ENCODE assay signal across 8 cellular contexts in genomic region chr17:16381496-16381820, GRCh38. TPM values are rescaled to one million over a fixed set of nuclear protein-coding genes. Genes with fewer than 3 reads are reported as not detected.
A peak's percentile ranks its signal among the peaks of the same experiment; 100 is the strongest.
DNase-seq lines count a peak whose midpoint lies in the region; ATAC-seq, FAIRE-seq and TF ChIP-seq lines count a peak whose summit lies in the region.

No MANE protein-coding gene starts in this region.

- TF ChIP-seq EP300 in HepG2 (IDR thresholded peaks at IDR 0.05; ENCODE audit: low read depth in 2 of 2, low read length in 2 of 2) (no peak), HepG2 (CRISPR knock-in tag; IDR thresholded peaks at IDR 0.05; ENCODE audit: borderline replicate concordance) (no peak), stomach (IDR thresholded peaks at IDR 0.05) (no peak)

- no peak for TF ChIP-seq POLR2A in HepG2 (IDR thresholded peaks at IDR 0.05; ENCODE audit: insufficient read depth in 1 of 2, low read depth in 2 of 2, low read length in 2 of 2)
- no peak for TF ChIP-seq POLR2A in stomach (IDR thresholded peaks at IDR 0.05)

- DNase-seq in HepG2 (ENCODE audit: low spot score), result no peak
- DNase-seq in stomach, result no peak
- DNase-seq in urothelium cell line (ENCODE audit: low spot score), result no peak
- no peak for DNase-seq in DMS 273 (lab: John Stamatoyannopoulos, UW; ENCODE audit: unreplicated experiment)

- H3K27ac ChIP-seq in HUES48 (ENCODE audit: low read depth, low read length) (peak overlapping the region; percentile 97), angular gyrus (ENCODE audit: low read depth, low read length) (peak overlapping the region; percentile 99), HepG2 (ENCODE audit: extremely low read length, insufficient read depth, low read length) (peak overlapping the region; percentile 92), stomach (peak overlapping the region; percentile 91 to 98 (median 95))

- peak overlapping the region; percentile 98 for H3K4me2 ChIP-seq in HepG2 (ENCODE audit: low read depth, low read length)

- H3K9me3 ChIP-seq in HUES48 (ENCODE audit: control insufficient read depth, insufficient read depth, low read length), result no peaks in the 10 kb centered on the region
- no peaks in the 10 kb centered on the region for H3K9me3 ChIP-seq in HepG2 (ENCODE audit: low read length)
- H3K9me3 ChIP-seq in stomach, result no peaks in the 10 kb centered on the region

- peak overlapping the region; percentile 93 for H3K9ac ChIP-seq in HUES48 (ENCODE audit: low read depth, low read length)
- H3K9ac ChIP-seq in HepG2 (ENCODE audit: insufficient read depth, low read depth, low read length), result peak overlapping the region; percentile 94

- POLR2A ChIA-PET in HepG2 (lab: Yijun Ruan, JAX), result interaction anchor here (0.8 to 2.5 kb wide), 32 partner anchors 15 to 660 kb away, joined by 3 to 45 read pairs (median 6); partner anchors contain the start of genes CENPV and TRPV2

- intact Hi-C loops in HepG2 (cut with micrococcal nuclease; ENCODE audit: unreplicated experiment) (no loop called here), stomach (cut with DNase I; ENCODE audit: low total_unique reads) (no loop called here)

- in situ Hi-C loops in HepG2 (cut with HindIII; ENCODE audit: extremely low pct_ligation_motif_present, low pct_unique_long_range_greater_than_20kb), result loop anchor here (5.0 kb wide), 1 partner anchor 36 kb away; the partner anchor contains the start of gene TRPV2

- no peak overlapping the region for H2AFZ ChIP-seq in HepG2 (ENCODE audit: low read length)

- H3K4me3 ChIP-seq in HUES48 (ENCODE audit: low read depth, low read length) (peak overlapping the region; percentile 95), HepG2 (replicated peaks in 1 of 3; ENCODE audit: insufficient read depth in 1 of 3, low read depth in 2 of 3, low read length in 3 of 3) (peak overlapping the region; percentile 77 to 97 (median 86)), stomach (peak overlapping the region; percentile 69 to 83 (median 72))

- CTCF ChIA-PET in HepG2 (lab: Yijun Ruan, JAX; ENCODE audit: low intra/inter-chr PET ratio, low total read pairs), result no interaction called here

- ATAC-seq in GM18907 (IDR thresholded peaks at IDR 0.05; ENCODE audit: unreplicated experiment) (peak; percentile 7), HepG2 (no peak), HG03139 (IDR thresholded peaks at IDR 0.05; ENCODE audit: unreplicated experiment) (no peak)

- H4K20me1 ChIP-seq in HepG2 (ENCODE audit: insufficient read depth, low read length), result peaks cover 21% of the 10 kb centered on the region

- no TSS peak for BruUV-seq in HepG2 (replicated peaks; lab: Mats Ljungman, UMichigan)

- no peak for TF ChIP-seq CTCF in HepG2 (CRISPR knock-in tag; IDR thresholded peaks at IDR 0.05)
- no peak for TF ChIP-seq CTCF in stomach (IDR thresholded peaks at IDR 0.05)

- no peak for FAIRE-seq in HepG2 (lab: Jason Lieb, UNC)
- no peak for FAIRE-seq in urothelium cell line (lab: Jason Lieb, UNC)

- H3K36me3 ChIP-seq in HUES48 (ENCODE audit: control insufficient read depth, insufficient read depth, low read length), result peaks cover 22% of the 10 kb centered on the region
- peaks cover 7 to 11% of the 10 kb centered on the region in 2 experiments; a peak in 3 of 5 replicates for H3K36me3 ChIP-seq in HepG2 (replicated peaks in 1 of 2; ENCODE audit: control insufficient read depth in 1 of 2, insufficient read depth in 2 of 2, low read length in 2 of 2)
- peaks cover 10 to 26% (median 21%) of the 10 kb centered on the region in 4 donors for H3K36me3 ChIP-seq in stomach

- H3K27me3 ChIP-seq in HUES48 (ENCODE audit: control insufficient read depth, insufficient read depth, low read length) (no peaks in the 10 kb centered on the region), HepG2 (ENCODE audit: control insufficient read depth in 1 of 2, insufficient read depth in 2 of 2, low read length in 2 of 2) (no peaks in the 10 kb centered on the region; a peak in 1 of 5 replicates), stomach (no peaks in the 10 kb centered on the region)

- H3K4me1 ChIP-seq in HUES48 (ENCODE audit: control insufficient read depth, insufficient read depth, low read length) (peaks cover 8% of the 10 kb centered on the region), HepG2 (ENCODE audit: insufficient read depth, low read length) (peaks cover 66% of the 10 kb centered on the region), stomach (peaks cover 38 to 77% (median 52%) of the 10 kb centered on the region in 4 donors)

- H3K79me2 ChIP-seq in HepG2 (ENCODE audit: insufficient read depth, low read length), result peaks cover 18% of the 10 kb centered on the region

- WGBS in HepG2 (ENCODE audit: low lambda C conversion rate), result 3% methylated on average over 14 of the region's 14 CpGs
- 1 to 2% (median 1%) methylated on average over 14 of the region's 14 CpGs for WGBS in stomach, 5 donors

- no peak for TF ChIP-seq RAD21 in HepG2 (CRISPR knock-in tag; IDR thresholded peaks at IDR 0.05)

RNA-seq across cellular contexts. Expression of gene UBB, which starts 0.6 kb away (rescaled TPM):
- total RNA-seq in HepG2 (2016; rRNA removed; fragmentation: Illumina TruSeq; extraction: Trizol) (2,066 and 2,598 TPM in 2 replicates), stomach (100 to 1,000 TPM; 621 to 929 (median 784) TPM)
- 1,884 and 2,042 TPM in 2 replicates for total RNA-seq in HepG2 (2016; cell fraction: cytosol; rRNA removed; fragmentation: Illumina TruSeq; extraction: Trizol; ENCODE audit: low read depth)
- 2,199 and 2,677 TPM in 2 replicates for total RNA-seq in HepG2 (2016; cell fraction: insoluble cytoplasmic fraction; rRNA removed; fragmentation: Illumina TruSeq; extraction: Trizol)
- 1,573 and 1,587 TPM in 2 replicates for total RNA-seq in HepG2 (2016; cell fraction: membrane; rRNA removed; fragmentation: Illumina TruSeq; extraction: Trizol)
- total RNA-seq in HepG2 (2016; cell fraction: nucleus; rRNA removed; fragmentation: Illumina TruSeq; extraction: Trizol), result 582 and 612 TPM in 2 replicates
- polyA plus RNA-seq in HepG2 (2011; rRNA removed) (1,130 and 1,263 TPM in 2 replicates), stomach (1,000 to 10,000 TPM in 2 of 3 donors, 100 to 1,000 TPM in 1; 969 to 2,679 (median 1,248) TPM)
- 1,588 and 1,623 TPM in 2 replicates for polyA plus RNA-seq in HepG2 (2011; cell fraction: cytosol; rRNA removed)
- 397 and 543 TPM in 2 replicates for polyA plus RNA-seq in HepG2 (2011; cell fraction: nucleus; rRNA removed)
- 1,977 and 2,062 TPM in 2 replicates for polyA plus RNA-seq in HepG2 (2012)
- 1,937 and 2,024 TPM in 2 replicates for polyA plus RNA-seq in HepG2 (2016; cell fraction: cytosol; fragmentation: Illumina TruSeq; extraction: Trizol; ENCODE audit: low read depth)
- polyA plus RNA-seq in HepG2 (2016; cell fraction: insoluble cytoplasmic fraction; fragmentation: Illumina TruSeq; extraction: Trizol; ENCODE audit: low read depth), result 1,705 and 1,710 TPM in 2 replicates
- polyA plus RNA-seq in HepG2 (2016; cell fraction: membrane; fragmentation: Illumina TruSeq; extraction: Trizol; ENCODE audit: low read depth), result 1,088 and 1,107 TPM in 2 replicates
- polyA plus RNA-seq in HepG2 (2016; cell fraction: nucleus; fragmentation: Illumina TruSeq; extraction: Trizol; ENCODE audit: insufficient read depth, low read depth), result 679 and 692 TPM in 2 replicates
- 1,440 and 2,606 TPM in 2 replicates for polyA minus RNA-seq in HepG2 (2011; rRNA and poly(A)+ RNA removed; ENCODE audit: low replicate concordance)
- 681 and 793 TPM in 2 replicates for polyA minus RNA-seq in HepG2 (2011; cell fraction: cytosol; rRNA and poly(A)+ RNA removed)
- polyA minus RNA-seq in HepG2 (2011; cell fraction: nucleus; rRNA and poly(A)+ RNA removed), result 194 and 303 TPM in 2 replicates

RNA-seq across cellular contexts. Expression of gene CENPV, which starts 28.2 kb away (rescaled TPM):
- 216 and 292 TPM in 2 replicates for total RNA-seq in HepG2 (2016; rRNA removed; fragmentation: Illumina TruSeq; extraction: Trizol)
- 661 and 704 TPM in 2 replicates for total RNA-seq in HepG2 (2016; cell fraction: cytosol; rRNA removed; fragmentation: Illumina TruSeq; extraction: Trizol; ENCODE audit: low read depth)
- 238 and 290 TPM in 2 replicates for total RNA-seq in HepG2 (2016; cell fraction: insoluble cytoplasmic fraction; rRNA removed; fragmentation: Illumina TruSeq; extraction: Trizol)
- total RNA-seq in HepG2 (2016; cell fraction: membrane; rRNA removed; fragmentation: Illumina TruSeq; extraction: Trizol), result 633 and 641 TPM in 2 replicates
- 133 and 151 TPM in 2 replicates for total RNA-seq in HepG2 (2016; cell fraction: nucleus; rRNA removed; fragmentation: Illumina TruSeq; extraction: Trizol)
- 159 and 193 TPM in 2 replicates for polyA plus RNA-seq in HepG2 (2011; rRNA removed)
- 149 and 152 TPM in 2 replicates for polyA plus RNA-seq in HepG2 (2011; cell fraction: cytosol; rRNA removed)
- polyA plus RNA-seq in HepG2 (2011; cell fraction: nucleus; rRNA removed), result 166 and 206 TPM in 2 replicates
- 145 and 146 TPM in 2 replicates for polyA plus RNA-seq in HepG2 (2012)
- 677 and 732 TPM in 2 replicates for polyA plus RNA-seq in HepG2 (2016; cell fraction: cytosol; fragmentation: Illumina TruSeq; extraction: Trizol; ENCODE audit: low read depth)
- polyA plus RNA-seq in HepG2 (2016; cell fraction: insoluble cytoplasmic fraction; fragmentation: Illumina TruSeq; extraction: Trizol; ENCODE audit: low read depth), result 223 and 226 TPM in 2 replicates
- 572 and 580 TPM in 2 replicates for polyA plus RNA-seq in HepG2 (2016; cell fraction: membrane; fragmentation: Illumina TruSeq; extraction: Trizol; ENCODE audit: low read depth)
- 273 and 282 TPM in 2 replicates for polyA plus RNA-seq in HepG2 (2016; cell fraction: nucleus; fragmentation: Illumina TruSeq; extraction: Trizol; ENCODE audit: insufficient read depth, low read depth)
- polyA minus RNA-seq in HepG2 (2011; rRNA and poly(A)+ RNA removed; ENCODE audit: low replicate concordance), result 85.8 and 95.1 TPM in 2 replicates
- 30.3 and 32.7 TPM in 2 replicates for polyA minus RNA-seq in HepG2 (2011; cell fraction: cytosol; rRNA and poly(A)+ RNA removed)
- polyA minus RNA-seq in HepG2 (2011; cell fraction: nucleus; rRNA and poly(A)+ RNA removed), result 68.9 and 72.5 TPM in 2 replicates
- 100 to 1,000 TPM in 1 of 5 donors, 10 to 100 TPM in 4; 24.5 to 324 (median 34.9) TPM for total RNA-seq in stomach
- 10 to 100 TPM; 32.1 to 41.5 (median 41.4) TPM for polyA plus RNA-seq in stomach

RNA-seq across cellular contexts. Expression of gene TRPV2, which starts 33.9 kb away (rescaled TPM):
- 7.3 and 13.6 TPM in 2 replicates for total RNA-seq in HepG2 (2016; rRNA removed; fragmentation: Illumina TruSeq; extraction: Trizol)
- 3.5 and 3.8 TPM in 2 replicates for total RNA-seq in HepG2 (2016; cell fraction: cytosol; rRNA removed; fragmentation: Illumina TruSeq; extraction: Trizol; ENCODE audit: low read depth)
- 6.3 and 14.4 TPM in 2 replicates for total RNA-seq in HepG2 (2016; cell fraction: insoluble cytoplasmic fraction; rRNA removed; fragmentation: Illumina TruSeq; extraction: Trizol)
- total RNA-seq in HepG2 (2016; cell fraction: membrane; rRNA removed; fragmentation: Illumina TruSeq; extraction: Trizol), result 3.2 and 4.6 TPM in 2 replicates
- total RNA-seq in HepG2 (2016; cell fraction: nucleus; rRNA removed; fragmentation: Illumina TruSeq; extraction: Trizol), result 9.6 and 14.3 TPM in 2 replicates
- 21.3 and 37.6 TPM in 2 replicates for polyA plus RNA-seq in HepG2 (2011; rRNA removed)
- 20.1 and 21.2 TPM in 2 replicates for polyA plus RNA-seq in HepG2 (2011; cell fraction: cytosol; rRNA removed)
- polyA plus RNA-seq in HepG2 (2011; cell fraction: nucleus; rRNA removed), result 40.8 and 61.1 TPM in 2 replicates
- 26.6 and 37.4 TPM in 2 replicates for polyA plus RNA-seq in HepG2 (2012)
- 2.0 and 2.3 TPM in 2 replicates for polyA plus RNA-seq in HepG2 (2016; cell fraction: cytosol; fragmentation: Illumina TruSeq; extraction: Trizol; ENCODE audit: low read depth)
- polyA plus RNA-seq in HepG2 (2016; cell fraction: insoluble cytoplasmic fraction; fragmentation: Illumina TruSeq; extraction: Trizol; ENCODE audit: low read depth), result 3.6 and 5.9 TPM in 2 replicates
- polyA plus RNA-seq in HepG2 (2016; cell fraction: membrane; fragmentation: Illumina TruSeq; extraction: Trizol; ENCODE audit: low read depth), result 2.2 and 2.8 TPM in 2 replicates
- polyA plus RNA-seq in HepG2 (2016; cell fraction: nucleus; fragmentation: Illumina TruSeq; extraction: Trizol; ENCODE audit: insufficient read depth, low read depth), result 14.9 and 19.2 TPM in 2 replicates
- 1.4 and 45.5 TPM in 2 replicates for polyA minus RNA-seq in HepG2 (2011; rRNA and poly(A)+ RNA removed; ENCODE audit: low replicate concordance)
- 24.7 and 31.6 TPM in 2 replicates for polyA minus RNA-seq in HepG2 (2011; cell fraction: cytosol; rRNA and poly(A)+ RNA removed)
- 11.8 and 18.9 TPM in 2 replicates for polyA minus RNA-seq in HepG2 (2011; cell fraction: nucleus; rRNA and poly(A)+ RNA removed)
- 10 to 100 TPM in 1 of 5 donors, 1 to 10 TPM in 3, under 1 TPM in 1; 0.58 to 24.8 (median 4.5) TPM for total RNA-seq in stomach
- polyA plus RNA-seq in stomach, result 1 to 10 TPM; 5.3 to 8.8 (median 6.4) TPM
